ENCODE assay signal across 18 cellular contexts in genomic region chr5:150558088-150558621, GRCh38. TPM values are rescaled to one million over a fixed set of nuclear protein-coding genes. Genes with fewer than 3 reads are reported as not detected.
DNase-seq lines count a peak whose midpoint lies in the region; ATAC-seq and TF ChIP-seq lines count a peak whose summit lies in the region.
"Had no signal": no experiment of that assay in that cellular context is flagged by ENCODE, and none has a peak within 500 bp of the region (broad histone marks: within the 10 kb centered on the region; RNA-seq: fewer than 3 reads in every experiment).

No MANE protein-coding gene starts in this region.

- H3K9me1 ChIP-seq in IMR-90 (ENCODE audit: insufficient read depth, low read length): no peaks in the 10 kb centered on the region

- H3K27ac Mint-ChIP-seq in activated naive CD4-positive, alpha-beta T cell treated with anti-CD3 and anti-CD28 coated beads, Interleukin-2, amount 50 U/mL, for 72 hours: no peak overlapping the region
- H3K27ac Mint-ChIP-seq: CD14-positive monocyte, IgD-negative memory B cell had no signal

- no peak overlapping the region for H3K14ac ChIP-seq in IMR-90 (replicated peaks; ENCODE audit: low read depth, low read length)

- TF ChIP-seq CTCF in IMR-90 (conservative IDR thresholded peaks at IDR 0.05; ENCODE audit: low read depth, low read length) (no peak), thoracic aorta (IDR thresholded peaks at IDR 0.05) (no peak)

- H2BK15ac ChIP-seq in IMR-90 (ENCODE audit: low read depth, low read length): no peak overlapping the region

- H3K36me3 Mint-ChIP-seq in activated naive CD4-positive, alpha-beta T cell treated with anti-CD3 and anti-CD28 coated beads, Interleukin-2, amount 50 U/mL, for 72 hours: no peaks in the 10 kb centered on the region
- H3K36me3 Mint-ChIP-seq: IgD-negative memory B cell had no signal

- POLR2A ChIA-PET in IMR-90 (lab: Charles Lee; ENCODE audit: unreplicated experiment): no interaction called here

- no peak overlapping the region for H2AK9ac ChIP-seq in IMR-90 (replicated peaks; ENCODE audit: low read depth, low read length, poor library complexity)

- no peak overlapping the region for H3K4me3 ChIP-seq in IMR-90 (ENCODE audit: insufficient read depth, low read depth, low read length)
- H3K4me3 ChIP-seq in thoracic aorta: no peak overlapping the region
- H3K4me3 ChIP-seq in aorta (ENCODE audit: low read length in 2 of 2): no peak overlapping the region

- TF ChIP-seq POLR2A in IMR-90 (IDR thresholded peaks at IDR 0.05; ENCODE audit: low read depth, low read length): 0 out of 2 replicates have a peak, but pooled peaks have one; percentile 32

- peak; percentile 49 for DNase-seq in activated effector memory CD4-positive, alpha-beta T cell treated with anti-CD3 and anti-CD28 coated beads, Interleukin-2, amount 50 U/mL, for 16 hours
- no peak for DNase-seq in activated effector memory CD4-positive, alpha-beta T cell treated with Interleukin-2 at 50 U/mL for 16 hours
- DNase-seq in IMR-90 (no peak), left lobe of liver (ENCODE audit: low spot score) (no peak), thoracic aorta (ENCODE audit: low spot score) (no peak), aorta (no peak)
- DNase-seq in activated naive CD4-positive, alpha-beta T cell treated with anti-CD3 and anti-CD28 coated beads, Interleukin-2, amount 50 U/mL, for 72 hours (ENCODE audit: low spot score in 2 of 2): no peak
- DNase-seq: NCI-H1694, NCI-H2081, NCI-H2171, NCI-H345, NCI-H524 treated with DMSO at 0.1 percent for 48 hours, OCI-M1, Right ventricle myocardium superior had no signal

- H3K4me1 ChIP-seq in IMR-90 (ENCODE audit: control insufficient read depth, insufficient read depth, low read length) (0 out of 2 replicates have a peak, but pooled peaks cover 8% of the 10 kb centered on the region), thoracic aorta (ENCODE audit: control insufficient read depth in 1 of 2, low read depth in 2 of 2) (peaks cover 10 to 16% of the 10 kb centered on the region in 2 donors), aorta (ENCODE audit: control insufficient read depth in 1 of 2, insufficient read depth in 2 of 2, low read length in 2 of 2) (no peaks in the 10 kb centered on the region)

- H4K5ac ChIP-seq in IMR-90 (ENCODE audit: low read depth, low read length): no peak overlapping the region

- H2BK120ac ChIP-seq in IMR-90 (ENCODE audit: low read depth, low read length): no peak overlapping the region

- no peak overlapping the region for H3K4me2 ChIP-seq in IMR-90 (ENCODE audit: low read depth, low read length)

- H3K9me3 ChIP-seq in IMR-90 (ENCODE audit: control insufficient read depth, insufficient read depth, low read length) (peaks cover 2% of the 10 kb centered on the region; the same call in 1 of the 2 replicates), thoracic aorta (no peaks in the 10 kb centered on the region), aorta (ENCODE audit: control insufficient read depth, low read length) (no peaks in the 10 kb centered on the region)

- no TSS peak for BruUV-seq in IMR-90 (replicated peaks; lab: Mats Ljungman, UMichigan)

- no peak for ATAC-seq in IMR-90 (ENCODE audit: low read depth)
- ATAC-seq in left lobe of liver: peak; percentile 1
- no peak for ATAC-seq in thoracic aorta (ENCODE audit: insufficient number of reproducible peaks, low FRiP score, low read depth)
- no peak for ATAC-seq in activated naive CD4-positive, alpha-beta T cell treated with anti-CD3 and anti-CD28 coated beads, Interleukin-2, amount 50 U/mL, for 72 hours
- no peak for ATAC-seq in HG03196 (IDR thresholded peaks at IDR 0.05; ENCODE audit: unreplicated experiment)
- ATAC-seq in aorta (ENCODE audit: low FRiP score): no peak

- dilution Hi-C loops in IMR-90 (cut with HindIII; ENCODE audit: low sequenced_read_pairs, unreplicated experiment): no loop called here

- no peak overlapping the region for H3K23ac ChIP-seq in IMR-90 (ENCODE audit: low read depth, low read length)

- no peak overlapping the region for H3K4ac ChIP-seq in IMR-90 (ENCODE audit: low read depth, low read length)

- no peak overlapping the region for H3K18ac ChIP-seq in IMR-90 (ENCODE audit: low read depth, low read length)

- TF ChIP-seq RAD21 in IMR-90 (IDR thresholded peaks at IDR 0.05; ENCODE audit: low read length): no peak

- no peak overlapping the region for H3K27ac ChIP-seq in IMR-90 (ENCODE audit: insufficient read depth, low read length)
- peak overlapping the region; percentile 35 to 59 for H3K27ac ChIP-seq in thoracic aorta
- H3K27ac ChIP-seq in aorta (ENCODE audit: low read depth in 1 of 2, low read length in 2 of 2): no peak overlapping the region
- H3K27ac ChIP-seq: 22Rv1 had no signal

- H3K36me3 ChIP-seq in IMR-90 (ENCODE audit: control insufficient read depth, insufficient read depth, low read length): peaks cover 32% of the 10 kb centered on the region
- H3K36me3 ChIP-seq in thoracic aorta: peaks cover 14% of the 10 kb centered on the region
- peaks cover 0 to 6% of the 10 kb centered on the region in 2 donors for H3K36me3 ChIP-seq in aorta (ENCODE audit: control insufficient read depth in 1 of 2, insufficient read depth in 2 of 2, low read length in 1 of 2)

- H3K27me3 ChIP-seq in IMR-90 (ENCODE audit: control insufficient read depth, insufficient read depth, low read length) (no peaks in the 10 kb centered on the region), thoracic aorta (replicated peaks; ENCODE audit: insufficient read depth) (no peaks in the 10 kb centered on the region), aorta (ENCODE audit: control insufficient read depth in 1 of 2, insufficient read depth in 2 of 2, low read length in 1 of 2) (no peaks in the 10 kb centered on the region)

- H2AFZ ChIP-seq in IMR-90 (replicated peaks; ENCODE audit: low read length, poor library complexity): no peak overlapping the region

- peaks cover 4% of the 10 kb centered on the region in 2 experiments; a peak in 1 of 4 replicates for H3K79me1 ChIP-seq in IMR-90 (ENCODE audit: low read depth in 1 of 2, low read length in 2 of 2)

- no peak overlapping the region for H2BK5ac ChIP-seq in IMR-90 (ENCODE audit: low read depth, low read length, poor library complexity, severe bottlenecking)

- no peak overlapping the region for H4K91ac ChIP-seq in IMR-90 (ENCODE audit: insufficient read depth, low read depth, low read length)

- H3K9ac ChIP-seq in IMR-90 (ENCODE audit: low read depth, low read length): no peak overlapping the region

- no peak overlapping the region for H2AK5ac ChIP-seq in IMR-90 (ENCODE audit: low read depth, low read length)

- H4K8ac ChIP-seq in IMR-90 (ENCODE audit: low read depth in 2 of 2, low read length in 2 of 2): no peak overlapping the region

- CTCF ChIA-PET in IMR-90 (lab: Yijun Ruan, JAX): no interaction called here

- 100% methylated on average over 1 of the region's 12 CpGs; no CpG with 5 or more reads in 1 of the 2 experiments for WGBS in IMR-90 (ENCODE audit: extremely low coverage in 2 of 2, insufficient read length in 1 of 2), 2 experiments
- WGBS in aorta, 2 donors: 68% methylated on average over 12 of the region's 12 CpGs

- in situ Hi-C loops in IMR-90 (cut with MboI; ENCODE audit: low sequenced_read_pairs): no loop called here

- H2BK20ac ChIP-seq in IMR-90 (ENCODE audit: low read depth, low read length): no peak overlapping the region

- intact Hi-C loops in IMR-90 (cut with micrococcal nuclease) (no loop called here), aorta (cut with DNase I) (loop anchor here in 1 of 2 donors (5.0 kb wide), 2 partner anchors 101 to 144 kb away; partner anchors contain the start of gene RBM22)

- H4K20me1 ChIP-seq in IMR-90 (ENCODE audit: insufficient read depth, low read length): peaks cover 5% of the 10 kb centered on the region; the same call in 1 of the 2 replicates

- no peaks in the 10 kb centered on the region for H3K9me3 Mint-ChIP-seq in activated naive CD4-positive, alpha-beta T cell treated with anti-CD3 and anti-CD28 coated beads, Interleukin-2, amount 50 U/mL, for 72 hours
- H3K9me3 Mint-ChIP-seq: IgD-negative memory B cell had no signal

- H3K56ac ChIP-seq in IMR-90 (ENCODE audit: extremely low read depth, insufficient read depth, low read length): no peak overlapping the region

TF ChIP-seq in IMR-90, 13 proteins besides CTCF, POLR2A, EP300 and RAD21:
- TF ChIP-seq SMC3 (IDR thresholded peaks at IDR 0.05; ENCODE audit: low read depth, low read length) (no peak), FOS (IDR thresholded peaks at IDR 0.05; ENCODE audit: low read depth, low read length) (no peak), CEBPB (IDR thresholded peaks at IDR 0.05; ENCODE audit: low read depth, low read length) (no peak), RCOR1 (IDR thresholded peaks at IDR 0.05; ENCODE audit: insufficient replicate concordance, low read length) (no peak), MAZ (IDR thresholded peaks at IDR 0.05; ENCODE audit: borderline replicate concordance, low read depth, low read length) (no peak)

RNA-seq across cellular contexts. Expression of gene NDST1, which starts 50.2 kb away (rescaled TPM):
- total RNA-seq in IMR-90 (2012; rRNA removed) (30.3 and 30.5 TPM in 2 replicates), left lobe of liver (63.7 TPM), thoracic aorta (100 to 1,000 TPM; 112 to 131 TPM), aorta (100 to 1,000 TPM in 1 of 2 donors, 10 to 100 TPM in 1; 74.0 to 116 TPM)
- polyA plus RNA-seq in IMR-90 (2012; rRNA removed) (80.4 and 101 TPM in 2 replicates), aorta (10 to 100 TPM; 10.4 to 12.1 TPM)
- 41.4 and 74.0 TPM in 2 replicates for polyA plus RNA-seq in IMR-90 (2012; cell fraction: cytosol; rRNA removed)
- polyA plus RNA-seq in IMR-90 (2012; cell fraction: nucleus; rRNA removed; ENCODE audit: low replicate concordance): 81.4 and 121 TPM in 2 replicates
- total RNA-seq in activated naive CD4-positive, alpha-beta T cell treated with anti-CD3 and anti-CD28 coated beads, Interleukin-2, amount 50 U/mL, for 72 hours: 1 to 10 TPM in 1 of 2 donors, under 1 TPM in 1; 0.87 to 4.5 TPM

Comparison
In these comparisons a context has a peak if more than half of its experiments do, and no peak if none do; other contexts are left out.
1. H3K27ac ChIP-seq: peak in thoracic aorta (2 of 2); none in IMR-90 (single experiment) and aorta (0 of 2).